In genomic region chr15:30191639-30192038, GRCh38 we compare ENCODE assay signal across 2 cellular contexts. TPM values are rescaled to one million over a fixed set of nuclear protein-coding genes. Genes with fewer than 3 reads are reported as not detected.
"Had no signal": no experiment of that assay in that cellular context is flagged by ENCODE, and none has a peak within 500 bp of the region (broad histone marks: within the 10 kb centered on the region; RNA-seq: fewer than 3 reads in every experiment).

No MANE protein-coding gene starts in this region.

RNA-seq across cellular contexts. Expression of gene GOLGA8T, which starts 56.8 kb away (rescaled TPM):
- total RNA-seq: esophagus muscularis mucosa, gastroesophageal sphincter had no signal
